In genomic region chr13:109725995-109726637, GRCh38 we compare ENCODE assay signal across 2 cellular contexts.
TF ChIP-seq lines count a peak whose summit lies in the region.

No MANE protein-coding gene starts in this region.

TF ChIP-seq in HEK293T, 16 proteins besides CTCF, POLR2A, EP300 and RAD21:
- TF ChIP-seq SUZ12 (IDR thresholded peaks at IDR 0.05) (no peak), CTBP1 (IDR thresholded peaks at IDR 0.05; ENCODE audit: borderline replicate concordance) (no peak), PKNOX1 (IDR thresholded peaks at IDR 0.05) (peak; percentile 22; the same call in 1 of the 2 replicates)

TF ChIP-seq in H1, 55 proteins besides CTCF, POLR2A, EP300 and RAD21:
- peak; percentile 5; the same call in 1 of the 2 replicates for TF ChIP-seq MAX (IDR thresholded peaks at IDR 0.05)
- TF ChIP-seq RXRA (IDR thresholded peaks at IDR 0.05; ENCODE audit: insufficient read depth, low read depth, low read length): no peak
- TF ChIP-seq ZNF274 (IDR thresholded peaks at IDR 0.05; ENCODE audit: borderline replicate concordance, extremely low read depth, low read length): peak; percentile 38; the same call in 1 of the 2 replicates
- no peak for TF ChIP-seq BCL11A (IDR thresholded peaks at IDR 0.05; ENCODE audit: low read depth in 2 of 2, low read length in 2 of 2)
- peak; percentile 55 for TF ChIP-seq USF2 (IDR thresholded peaks at IDR 0.05; ENCODE audit: low read length)
